ENCODE assay signal across 19 cellular contexts in the genomic region with DNA sequence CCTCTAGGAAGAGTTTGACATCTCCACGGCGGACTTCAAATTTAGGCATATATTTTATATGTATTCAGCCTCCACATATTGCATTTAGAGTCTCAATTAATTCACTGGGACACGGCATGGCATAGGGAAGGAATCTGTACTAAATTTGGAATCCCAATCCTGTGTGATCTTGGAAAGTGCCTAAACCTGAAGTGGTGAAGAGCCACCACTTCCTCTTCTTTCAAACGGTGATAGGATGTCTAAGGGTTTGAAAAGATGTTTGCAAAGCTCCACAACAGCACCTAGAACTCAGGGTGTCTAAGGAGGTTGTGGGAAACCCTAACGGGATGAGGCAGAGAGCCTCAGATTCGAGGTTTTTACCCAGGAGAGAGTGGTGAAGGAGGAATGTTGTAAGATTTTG. TPM values are rescaled to one million over a fixed set of nuclear protein-coding genes. Genes with fewer than 3 reads are reported as not detected.
DNase-seq lines count a peak whose midpoint lies in the region; ATAC-seq and TF ChIP-seq lines count a peak whose summit lies in the region.
"Had no signal": no experiment of that assay in that cellular context is flagged by ENCODE, and none has a peak within 500 bp of the region (broad histone marks: within the 10 kb centered on the region; RNA-seq: fewer than 3 reads in every experiment).

No MANE protein-coding gene starts in this region.

- CTCF ChIA-PET in CD8-positive, alpha-beta memory T cell (lab: Charles Lee) = no interaction called here

- H3K4me1 Mint-ChIP-seq in CD8-positive, alpha-beta memory T cell = peaks cover 24 to 43% (median 39%) of the 10 kb centered on the region in 3 donors
- H3K4me1 Mint-ChIP-seq in GM23338 = peaks cover 3% of the 10 kb centered on the region
- H3K4me1 Mint-ChIP-seq in activated naive CD8-positive, alpha-beta T cell (ENCODE audit: low read depth) = peaks cover 29% of the 10 kb centered on the region
- peaks cover 20 to 37% (median 36%) of the 10 kb centered on the region in 3 donors for H3K4me1 Mint-ChIP-seq in naive B cell

- no peaks in the 10 kb centered on the region for H3K9me3 ChIP-seq in CD8-positive, alpha-beta memory T cell (ENCODE audit: low read length)
- H3K9me3 ChIP-seq: esophagus squamous epithelium had no signal

- no peaks in the 10 kb centered on the region for H4K20me1 ChIP-seq in GM23338 (replicated peaks; ENCODE audit: insufficient read depth)

- peak overlapping the region in 4 of 8 donors; percentile 33 to 88 (median 73) for H3K27ac Mint-ChIP-seq in CD8-positive, alpha-beta memory T cell
- H3K27ac Mint-ChIP-seq in GM23338 (no peak overlapping the region), naive B cell (peak overlapping the region in 4 of 6 donors; percentile 53 to 91 (median 88))
- H3K27ac Mint-ChIP-seq in activated naive CD8-positive, alpha-beta T cell = no peak overlapping the region

- H3K36me3 Mint-ChIP-seq in CD8-positive, alpha-beta memory T cell = peaks cover 0 to 14% (median 4%) of the 10 kb centered on the region in 3 donors
- H3K36me3 Mint-ChIP-seq in GM23338 (ENCODE audit: low read depth) (no peaks in the 10 kb centered on the region), naive B cell (peaks cover 0 to 6% of the 10 kb centered on the region in 2 donors)
- H3K36me3 Mint-ChIP-seq in activated naive CD8-positive, alpha-beta T cell = no peaks in the 10 kb centered on the region

- peak overlapping the region in 6 of 7 donors; percentile 28 to 67 (median 46) for H3K4me3 Mint-ChIP-seq in CD8-positive, alpha-beta memory T cell
- H3K4me3 Mint-ChIP-seq in GM23338 (peak overlapping the region; percentile 43; the same call in 1 of the 3 replicates), naive B cell (peak overlapping the region in 7 of 8 donors; percentile 48 to 95 (median 70))
- H3K4me3 Mint-ChIP-seq in activated naive CD8-positive, alpha-beta T cell = peak overlapping the region; percentile 32

- no peak overlapping the region for H2AFZ ChIP-seq in GM23338

- no peak for DNase-seq in CD8-positive, alpha-beta memory T cell
- DNase-seq in GM23338 (ENCODE audit: low spot score) = no peak
- no peak for DNase-seq in naive B cell
- no peak for DNase-seq in midbrain (lab: John Stamatoyannopoulos, UW)
- no peak for DNase-seq in retina
- DNase-seq in amygdala (lab: John Stamatoyannopoulos, UW) = no peak
- DNase-seq: activated T-cell treated with anti-CD3 and anti-CD28 coated beads for 4 hours; DMS79; effector memory CD4-positive, alpha-beta T cell; esophagus squamous epithelium; H9; mesenchymal stem cell; NCI-H146; NCI-H2171 treated with DMSO at 0.1 percent for 48 hours; NCI-H526; stimulated activated CD4-positive, alpha-beta T cell treated with anti-CD3 and anti-CD28 coated beads, Interleukin-4, amount 100 ng/mL, for 4 hours had no signal

- H3K79me2 ChIP-seq in GM23338 (replicated peaks; ENCODE audit: insufficient read depth) = peaks cover 21% of the 10 kb centered on the region

- no peaks in the 10 kb centered on the region for H3K36me3 ChIP-seq in CD8-positive, alpha-beta memory T cell (ENCODE audit: insufficient read depth, low read length)
- no peaks in the 10 kb centered on the region for H3K36me3 ChIP-seq in GM23338 (ENCODE audit: insufficient read depth)

- H3K27ac ChIP-seq in CD8-positive, alpha-beta memory T cell (ENCODE audit: low read depth, low read length) = no peak overlapping the region
- no peak overlapping the region for H3K27ac ChIP-seq in GM23338 (ENCODE audit: low read depth)
- H3K27ac ChIP-seq: esophagus squamous epithelium had no signal

- no peak for TF ChIP-seq CTCF in GM23338 (conservative IDR thresholded peaks at IDR 0.05; ENCODE audit: low read depth in 2 of 2)

- ATAC-seq in GM23338 (no peak), naive B cell (ENCODE audit: low read depth in 2 of 2) (no peak), HG02970 (IDR thresholded peaks at IDR 0.05; ENCODE audit: low FRiP score, unreplicated experiment) (no peak)

- POLR2A ChIA-PET in CD8-positive, alpha-beta memory T cell (lab: Charles Lee) = no interaction called here

- no peaks in the 10 kb centered on the region for H3K27me3 ChIP-seq in CD8-positive, alpha-beta memory T cell (ENCODE audit: insufficient read depth, low read length, poor library complexity, severe bottlenecking)
- H3K27me3 ChIP-seq in GM23338 (ENCODE audit: insufficient read depth) = peaks cover 5% of the 10 kb centered on the region
- H3K27me3 ChIP-seq: esophagus squamous epithelium had no signal

- H3K4me2 ChIP-seq in GM23338 = no peak overlapping the region

- H3K27me3 Mint-ChIP-seq in CD8-positive, alpha-beta memory T cell = peaks cover 5 to 9% of the 10 kb centered on the region in 2 donors
- H3K27me3 Mint-ChIP-seq in GM23338 (ENCODE audit: insufficient read depth, low read depth, poor library complexity) (peaks cover 19% of the 10 kb centered on the region), naive B cell (peaks cover 0 to 26% (median 3%) of the 10 kb centered on the region in 3 donors)
- peaks cover 3% of the 10 kb centered on the region for H3K27me3 Mint-ChIP-seq in activated naive CD8-positive, alpha-beta T cell
- H3K27me3 Mint-ChIP-seq: activated naive CD4-positive, alpha-beta T cell treated with anti-CD3 and anti-CD28 coated beads, Interleukin-2, amount 50 U/mL, for 24 hours had no signal

- H3K9me2 ChIP-seq in GM23338 (ENCODE audit: insufficient read depth) = no peaks in the 10 kb centered on the region

- no peaks in the 10 kb centered on the region for H3K9me3 Mint-ChIP-seq in CD8-positive, alpha-beta memory T cell
- H3K9me3 Mint-ChIP-seq in GM23338 = no peaks in the 10 kb centered on the region
- no peaks in the 10 kb centered on the region for H3K9me3 Mint-ChIP-seq in activated naive CD8-positive, alpha-beta T cell (ENCODE audit: low read depth)
- peaks cover 0 to 1% (median 0%) of the 10 kb centered on the region in 7 donors for H3K9me3 Mint-ChIP-seq in naive B cell
- H3K9me3 Mint-ChIP-seq: activated naive CD4-positive, alpha-beta T cell treated with anti-CD3 and anti-CD28 coated beads, Interleukin-2, amount 50 U/mL, for 24 hours; H9 had no signal

- 0 out of 2 replicates have a peak, but pooled peaks cover 9% of the 10 kb centered on the region for H3F3A ChIP-seq in GM23338 (replicated peaks; ENCODE audit: low read depth)

- H3K4me3 ChIP-seq in CD8-positive, alpha-beta memory T cell (ENCODE audit: low read length) = no peak overlapping the region
- no peak overlapping the region for H3K4me3 ChIP-seq in GM23338

- peaks cover 11% of the 10 kb centered on the region for H3K4me1 ChIP-seq in CD8-positive, alpha-beta memory T cell (ENCODE audit: insufficient read depth, low read length)
- no peaks in the 10 kb centered on the region for H3K4me1 ChIP-seq in GM23338 (ENCODE audit: insufficient read depth)

TF ChIP-seq in GM23338, 12 proteins besides CTCF, POLR2A, EP300 and RAD21 (continues in another document):
- TF ChIP-seq ZNF114 (CRISPR knock-in tag; IDR thresholded peaks at IDR 0.05) (no peak), ZNF331 (CRISPR knock-in tag; IDR thresholded peaks at IDR 0.05; ENCODE audit: low read depth) (no peak)
- TF ChIP-seq, protein P1, sequence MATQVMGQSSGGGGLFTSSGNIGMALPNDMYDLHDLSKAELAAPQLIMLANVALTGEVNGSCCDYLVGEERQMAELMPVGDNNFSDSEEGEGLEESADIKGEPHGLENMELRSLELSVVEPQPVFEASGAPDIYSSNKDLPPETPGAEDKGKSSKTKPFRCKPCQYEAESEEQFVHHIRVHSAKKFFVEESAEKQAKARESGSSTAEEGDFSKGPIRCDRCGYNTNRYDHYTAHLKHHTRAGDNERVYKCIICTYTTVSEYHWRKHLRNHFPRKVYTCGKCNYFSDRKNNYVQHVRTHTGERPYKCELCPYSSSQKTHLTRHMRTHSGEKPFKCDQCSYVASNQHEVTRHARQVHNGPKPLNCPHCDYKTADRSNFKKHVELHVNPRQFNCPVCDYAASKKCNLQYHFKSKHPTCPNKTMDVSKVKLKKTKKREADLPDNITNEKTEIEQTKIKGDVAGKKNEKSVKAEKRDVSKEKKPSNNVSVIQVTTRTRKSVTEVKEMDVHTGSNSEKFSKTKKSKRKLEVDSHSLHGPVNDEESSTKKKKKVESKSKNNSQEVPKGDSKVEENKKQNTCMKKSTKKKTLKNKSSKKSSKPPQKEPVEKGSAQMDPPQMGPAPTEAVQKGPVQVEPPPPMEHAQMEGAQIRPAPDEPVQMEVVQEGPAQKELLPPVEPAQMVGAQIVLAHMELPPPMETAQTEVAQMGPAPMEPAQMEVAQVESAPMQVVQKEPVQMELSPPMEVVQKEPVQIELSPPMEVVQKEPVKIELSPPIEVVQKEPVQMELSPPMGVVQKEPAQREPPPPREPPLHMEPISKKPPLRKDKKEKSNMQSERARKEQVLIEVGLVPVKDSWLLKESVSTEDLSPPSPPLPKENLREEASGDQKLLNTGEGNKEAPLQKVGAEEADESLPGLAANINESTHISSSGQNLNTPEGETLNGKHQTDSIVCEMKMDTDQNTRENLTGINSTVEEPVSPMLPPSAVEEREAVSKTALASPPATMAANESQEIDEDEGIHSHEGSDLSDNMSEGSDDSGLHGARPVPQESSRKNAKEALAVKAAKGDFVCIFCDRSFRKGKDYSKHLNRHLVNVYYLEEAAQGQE (IDR thresholded peaks at IDR 0.05; ENCODE audit: unreplicated experiment) = no peak

RNA-seq across cellular contexts. Expression of a gene that starts 1.0 kb away (rescaled TPM):
- 10 to 100 TPM; 54.4 to 55.9 TPM for total RNA-seq in CD8-positive, alpha-beta memory T cell
- 34.2 TPM for polyA plus RNA-seq in CD8-positive, alpha-beta memory T cell
- 23.4 and 27.1 TPM in 2 replicates for total RNA-seq in GM23338 (2014; rRNA removed; shearing (Covaris generic))
- polyA plus RNA-seq in GM23338 (2016; fragmentation: Nextera tagmentation; extraction: Ambion mirVana) (12.7 and 13.9 TPM in 2 replicates), naive B cell (ENCODE audit: low read depth in 6 of 6) (10 to 100 TPM; 21.2 to 29.8 (median 22.4) TPM)

RNA-seq across cellular contexts. Expression of a gene that starts 36.7 kb away (rescaled TPM):
- total RNA-seq in CD8-positive, alpha-beta memory T cell = under 1 TPM; 0.16 to 0.20 TPM
- 0.70 TPM for polyA plus RNA-seq in CD8-positive, alpha-beta memory T cell
- total RNA-seq in GM23338 (2014; rRNA removed; shearing (Covaris generic)) = 1.5 and 1.6 TPM in 2 replicates
- polyA plus RNA-seq in GM23338 (2016; fragmentation: Nextera tagmentation; extraction: Ambion mirVana) (0.70 TPM in 1 of 2 replicates, not detected in the other), naive B cell (ENCODE audit: low read depth in 6 of 6) (not detected)

Comparison
In these comparisons a context has a peak if more than half of its experiments do, and no peak if none do; other contexts are left out.
1. H3K27ac Mint-ChIP-seq: peak in naive B cell (4 of 6); none in GM23338 (single experiment) and activated naive CD8-positive, alpha-beta T cell (single experiment).
2. Peak in every context shown above with its lines, with median percentiles within 50 percentile points of each other: H3K4me3 Mint-ChIP-seq.